ENCODE assay signal across 35 cellular contexts in genomic region chr2:230164139-230164538, GRCh38.
"Had no signal": no experiment of that assay in that cellular context is flagged by ENCODE, and none has a peak within 500 bp of the region (broad histone marks: within the 10 kb centered on the region; RNA-seq: fewer than 3 reads in every experiment).

No MANE protein-coding gene starts in this region.

- H3K27ac Mint-ChIP-seq: activated CD4-positive, alpha-beta memory T cell treated with anti-CD3 and anti-CD28 coated beads for 36 hours; activated CD4-positive, alpha-beta T cell treated with anti-CD3 and anti-CD28 coated beads for 36 hours; activated CD4-positive, alpha-beta T cell treated with anti-CD3 and anti-CD28 coated beads, Interleukin-2, amount 10 ng/mL, durations not matched to agents 24 days and 14 days; activated CD8-positive, alpha-beta memory T cell treated with anti-CD3 and anti-CD28 coated beads, Interleukin-2, amount 10 ng/mL, durations not matched to agents 7 days and 5 days; activated CD8-positive, alpha-beta T cell treated with anti-CD3 and anti-CD28 coated beads, Interleukin-2, amount 10 ng/mL, durations not matched to agents 7 days and 5 days; activated naive CD4-positive, alpha-beta T cell treated with anti-CD3 and anti-CD28 coated beads for 36 hours; activated naive CD4-positive, alpha-beta T cell treated with anti-CD3 and anti-CD28 coated beads, Interleukin-2, amount 50 U/mL, for 24 hours; activated T-helper 1 cell treated with anti-CD3 and anti-CD28 coated beads, Interleukin-12 subunit alpha, Interleukin-12 subunit beta, Interleukin-2, Interleukin-4 antibody, amounts not matched to agents 30 ng/mL and 10 ng/mL and 1 ng/mL, durations not matched to agents 14 hours and 24 hours and 36 hours; activated T-helper 2 cell treated with anti-CD3 and anti-CD28 coated beads, Interferon-gamma antibody, Interleukin-2, Interleukin-4, amounts not matched to agents 10 μg/mL and 5 μg/mL and 100 μg/mL, durations not matched to agents 14 hours and 24 hours and 36 hours; dendritic cell treated with granulocyte-macrophage colony-stimulating factor and Interleukin-4, amounts not matched to agents 40 ng/mL and 50 ng/mL, for 4 days; endodermal cell; T-helper 1 cell treated with Interleukin-12 subunit alpha and Interleukin-12 subunit beta and Interleukin-4 antibody, amounts not matched to agents 30 μg/mL and 1 μg/mL, for 36 hours had no signal

- H3K4me3 Mint-ChIP-seq: activated CD4-positive, alpha-beta memory T cell treated with anti-CD3 and anti-CD28 coated beads for 36 hours; activated CD4-positive, alpha-beta T cell treated with anti-CD3 and anti-CD28 coated beads for 36 hours; activated CD4-positive, alpha-beta T cell treated with anti-CD3 and anti-CD28 coated beads, Interleukin-2, amount 10 ng/mL, durations not matched to agents 24 days and 14 days; activated CD8-positive, alpha-beta memory T cell treated with anti-CD3 and anti-CD28 coated beads, Interleukin-2, amount 10 ng/mL, durations not matched to agents 7 days and 5 days; activated CD8-positive, alpha-beta T cell treated with anti-CD3 and anti-CD28 coated beads, Interleukin-2, amount 10 ng/mL, durations not matched to agents 7 days and 5 days; activated naive CD4-positive, alpha-beta T cell treated with anti-CD3 and anti-CD28 coated beads for 36 hours; activated naive CD4-positive, alpha-beta T cell treated with anti-CD3 and anti-CD28 coated beads, Interleukin-2, amount 50 U/mL, for 24 hours; activated T-helper 1 cell treated with anti-CD3 and anti-CD28 coated beads, Interleukin-12 subunit alpha, Interleukin-12 subunit beta, Interleukin-2, Interleukin-4 antibody, amounts not matched to agents 30 ng/mL and 10 ng/mL and 1 ng/mL, durations not matched to agents 14 hours and 24 hours and 36 hours; central memory CD8-positive, alpha-beta T cell; dendritic cell treated with granulocyte-macrophage colony-stimulating factor and Interleukin-4, amounts not matched to agents 40 ng/mL and 50 ng/mL, for 4 days; endodermal cell; T-cell; T-helper 1 cell treated with Interleukin-12 subunit alpha and Interleukin-12 subunit beta and Interleukin-4 antibody, amounts not matched to agents 30 μg/mL and 1 μg/mL, for 36 hours had no signal

- DNase-seq: activated CD4-positive, alpha-beta memory T cell treated with anti-CD3 and anti-CD28 coated beads for 36 hours; activated CD4-positive, alpha-beta T cell treated with anti-CD3 and anti-CD28 coated beads for 36 hours; activated CD4-positive, alpha-beta T cell treated with anti-CD3 and anti-CD28 coated beads, Interleukin-2, amount 10 ng/mL, durations not matched to agents 24 days and 14 days; activated CD4-positive, CD25-positive, alpha-beta regulatory T cell; activated CD4-positive, CD25-positive, alpha-beta regulatory T cell treated with anti-CD3 and anti-CD28 coated beads, Interleukin-2, amount 50 U/mL, for 72 hours; activated CD8-positive, alpha-beta memory T cell treated with anti-CD3 and anti-CD28 coated beads, Interleukin-2, amount 10 ng/mL, durations not matched to agents 7 days and 5 days; activated CD8-positive, alpha-beta memory T cell treated with anti-CD3 and anti-CD28 coated beads, Interleukin-2, amount 50 U/mL, for 4 hours; activated CD8-positive, alpha-beta T cell treated with anti-CD3 and anti-CD28 coated beads, Interleukin-2, amount 10 ng/mL, durations not matched to agents 7 days and 5 days; activated effector memory CD4-positive, alpha-beta T cell treated with anti-CD3 and anti-CD28 coated beads, Interleukin-2, amount 50 U/mL, for 16 hours; activated naive CD4-positive, alpha-beta T cell treated with anti-CD3 and anti-CD28 coated beads for 36 hours; activated T-cell treated with anti-CD3 and anti-CD28 coated beads, Interleukin-2, amount 50 U/mL, for 1 hour; activated T-cell treated with anti-CD3 and anti-CD28 coated beads, Interleukin-2, amount 50 U/mL, for 48 hours; amniotic stem cell; anterior cingulate cortex; brain microvascular endothelial cell; dorsolateral prefrontal cortex; effector memory CD4-positive, alpha-beta T cell; endodermal cell; foreskin keratinocyte; gastrocnemius medialis; glutamatergic neuron; SW 1271; T-cell; T-helper 9 cell; WERI-Rb-1 had no signal

- H3K27me3 ChIP-seq: brain microvascular endothelial cell, dorsolateral prefrontal cortex, foreskin keratinocyte, gastrocnemius medialis had no signal

- H3K9me3 ChIP-seq: gastrocnemius medialis had no signal

- H3K36me3 ChIP-seq: brain microvascular endothelial cell, gastrocnemius medialis, WERI-Rb-1 had no signal

- H3K4me3 ChIP-seq: coronary artery, dorsolateral prefrontal cortex, gastrocnemius medialis had no signal

- H3K27me3 Mint-ChIP-seq: activated CD4-positive, alpha-beta memory T cell treated with anti-CD3 and anti-CD28 coated beads for 36 hours; activated CD4-positive, alpha-beta T cell treated with anti-CD3 and anti-CD28 coated beads for 36 hours; activated CD4-positive, alpha-beta T cell treated with anti-CD3 and anti-CD28 coated beads, Interleukin-2, amount 10 ng/mL, durations not matched to agents 24 days and 14 days; activated CD8-positive, alpha-beta memory T cell treated with anti-CD3 and anti-CD28 coated beads, Interleukin-2, amount 10 ng/mL, durations not matched to agents 7 days and 5 days; activated naive CD4-positive, alpha-beta T cell treated with anti-CD3 and anti-CD28 coated beads, Interleukin-2, amount 50 U/mL, for 24 hours; central memory CD8-positive, alpha-beta T cell; T-cell had no signal

- H3K9me3 Mint-ChIP-seq: activated CD4-positive, alpha-beta memory T cell treated with anti-CD3 and anti-CD28 coated beads for 36 hours; activated CD4-positive, alpha-beta T cell treated with anti-CD3 and anti-CD28 coated beads, Interleukin-2, amount 10 ng/mL, durations not matched to agents 24 days and 14 days; activated naive CD4-positive, alpha-beta T cell treated with anti-CD3 and anti-CD28 coated beads for 36 hours; activated naive CD4-positive, alpha-beta T cell treated with anti-CD3 and anti-CD28 coated beads, Interleukin-2, amount 50 U/mL, for 24 hours; activated T-helper 1 cell treated with anti-CD3 and anti-CD28 coated beads, Interleukin-12 subunit alpha, Interleukin-12 subunit beta, Interleukin-2, Interleukin-4 antibody, amounts not matched to agents 30 ng/mL and 10 ng/mL and 1 ng/mL, durations not matched to agents 14 hours and 24 hours and 36 hours; activated T-helper 2 cell treated with anti-CD3 and anti-CD28 coated beads, Interferon-gamma antibody, Interleukin-2, Interleukin-4, amounts not matched to agents 10 μg/mL and 5 μg/mL and 100 μg/mL, durations not matched to agents 14 hours and 24 hours and 36 hours; central memory CD8-positive, alpha-beta T cell; dendritic cell treated with granulocyte-macrophage colony-stimulating factor and Interleukin-4, amounts not matched to agents 40 ng/mL and 50 ng/mL, for 4 days; endodermal cell; T-cell; T-helper 1 cell treated with Interleukin-12 subunit alpha and Interleukin-12 subunit beta and Interleukin-4 antibody, amounts not matched to agents 30 μg/mL and 1 μg/mL, for 36 hours had no signal

- FAIRE-seq: astrocyte, bronchial epithelial cell had no signal

- H3K4me1 ChIP-seq: foreskin keratinocyte, gastrocnemius medialis had no signal

- H3K4me1 Mint-ChIP-seq: endodermal cell had no signal

- ATAC-seq: activated CD4-positive, alpha-beta T cell treated with anti-CD3 and anti-CD28 coated beads for 36 hours; activated CD8-positive, alpha-beta memory T cell treated with anti-CD3 and anti-CD28 coated beads, Interleukin-2, amount 10 ng/mL, durations not matched to agents 7 days and 5 days; activated CD8-positive, alpha-beta T cell treated with anti-CD3 and anti-CD28 coated beads, Interleukin-2, amount 10 ng/mL, durations not matched to agents 7 days and 5 days; esophagus mucosa; foreskin keratinocyte; gastrocnemius medialis; T-cell had no signal

- H3K27ac ChIP-seq: brain microvascular endothelial cell, coronary artery, dorsolateral prefrontal cortex, foreskin keratinocyte, gastrocnemius medialis, WERI-Rb-1 had no signal
